In genomic region chr9:82799300-82799699, GRCh38 we compare ENCODE assay signal across 27 cellular contexts.
DNase-seq lines count a peak whose midpoint lies in the region; ATAC-seq and TF ChIP-seq lines count a peak whose summit lies in the region.
"Had no signal": no experiment of that assay in that cellular context is flagged by ENCODE, and none has a peak within 500 bp of the region (broad histone marks: within the 10 kb centered on the region; RNA-seq: fewer than 3 reads in every experiment).

No MANE protein-coding gene starts in this region.

- H3K9me3 ChIP-seq in Loucy (ENCODE audit: insufficient read depth, low read depth, low read length), result no peaks in the 10 kb centered on the region; the same call in 1 of the 2 replicates
- no peaks in the 10 kb centered on the region for H3K9me3 ChIP-seq in CD8-positive, alpha-beta T cell (ENCODE audit: low read length)
- no peaks in the 10 kb centered on the region for H3K9me3 ChIP-seq in trophoblast cell (ENCODE audit: insufficient read depth, low read depth, low read length)
- H3K9me3 ChIP-seq: HAP-1, MG63, SJSA1 had no signal

- no peak overlapping the region for H4K91ac ChIP-seq in trophoblast cell (ENCODE audit: low read depth, low read length)

- H4K20me1 ChIP-seq in Loucy (ENCODE audit: insufficient read depth, low read length, poor library complexity, severe bottlenecking), result no peaks in the 10 kb centered on the region

- 0 out of 2 replicates have a peak, but pooled peaks have one; percentile 39 for TF ChIP-seq CTCF in Loucy (conservative IDR thresholded peaks at IDR 0.05; ENCODE audit: low read length)
- no peak for TF ChIP-seq CTCF in choroid plexus epithelial cell (conservative IDR thresholded peaks at IDR 0.05; ENCODE audit: low read depth, low read length)
- no peak for TF ChIP-seq CTCF in CD8-positive, alpha-beta T cell (IDR thresholded peaks at IDR 0.05)

- H4K8ac ChIP-seq in trophoblast cell (ENCODE audit: low read depth, low read length), result no peak overlapping the region

- no peak overlapping the region for H3K4me3 ChIP-seq in Loucy (ENCODE audit: low read length, poor library complexity, severe bottlenecking)
- H3K4me3 ChIP-seq in choroid plexus epithelial cell (ENCODE audit: low read depth, low read length), result no peak overlapping the region
- no peak overlapping the region for H3K4me3 ChIP-seq in CD8-positive, alpha-beta T cell (ENCODE audit: low read depth, low read length)
- H3K4me3 ChIP-seq in trophoblast cell (ENCODE audit: low read depth, low read length), result no peak overlapping the region
- H3K4me3 ChIP-seq: GM23248, HAP-1, K562, MG63, PC-9, SJSA1 had no signal

- H3K14ac ChIP-seq in trophoblast cell (ENCODE audit: low read length), result no peak overlapping the region

- no peaks in the 10 kb centered on the region for H3K9me2 ChIP-seq in Loucy (replicated peaks; ENCODE audit: low read depth, low read length)

- H3K27ac Mint-ChIP-seq in CD8-positive, alpha-beta T cell, result no peak overlapping the region
- H3K27ac Mint-ChIP-seq: CD8-positive, alpha-beta memory T cell; T-cell had no signal

- H3K27ac ChIP-seq in CD8-positive, alpha-beta T cell (ENCODE audit: low read depth, low read length), result no peak overlapping the region
- H3K27ac ChIP-seq in trophoblast cell (ENCODE audit: low read depth, low read length), result no peak overlapping the region
- H3K27ac ChIP-seq: C4-2B, GM23248, PC-9, SJSA1 had no signal

- H3K27me3 ChIP-seq in Loucy (ENCODE audit: insufficient read depth, low read length, poor library complexity, severe bottlenecking) (no peaks in the 10 kb centered on the region), trophoblast cell (ENCODE audit: insufficient read depth, low read length) (no peaks in the 10 kb centered on the region)
- no peaks in the 10 kb centered on the region for H3K27me3 ChIP-seq in CD8-positive, alpha-beta T cell (ENCODE audit: insufficient read depth, low read length)
- H3K27me3 ChIP-seq: MG63, SJSA1 had no signal

- intact Hi-C loops in CD8-positive, alpha-beta T cell (cut with DNase I, micrococcal nuclease), result no loop called here

- no peak overlapping the region for H3K4me2 ChIP-seq in Loucy (ENCODE audit: low read depth, low read length, poor library complexity, severe bottlenecking)
- no peak overlapping the region for H3K4me2 ChIP-seq in trophoblast cell (ENCODE audit: low read length)
- H3K4me2 ChIP-seq: PC-9 had no signal

- no peaks in the 10 kb centered on the region for H3K36me3 Mint-ChIP-seq in CD8-positive, alpha-beta T cell
- H3K36me3 Mint-ChIP-seq: CD8-positive, alpha-beta memory T cell; T-cell had no signal

- no peak overlapping the region for H3K18ac ChIP-seq in trophoblast cell (ENCODE audit: low read length)

- CTCF ChIA-PET in CD8-positive, alpha-beta T cell (lab: Charles Lee), result no interaction called here

- no peak overlapping the region for H2BK5ac ChIP-seq in trophoblast cell (ENCODE audit: low read depth, low read length, poor library complexity)

- peaks cover 6% of the 10 kb centered on the region for H3K9me3 Mint-ChIP-seq in CD8-positive, alpha-beta T cell

- H2AK5ac ChIP-seq in trophoblast cell (ENCODE audit: low read length), result no peak overlapping the region

- POLR2A ChIA-PET in CD8-positive, alpha-beta T cell (lab: Charles Lee), result no interaction called here

- no peaks in the 10 kb centered on the region for H3K36me3 ChIP-seq in Loucy (ENCODE audit: insufficient read depth, low read length)
- no peaks in the 10 kb centered on the region for H3K36me3 ChIP-seq in CD8-positive, alpha-beta T cell (ENCODE audit: insufficient read depth, low read length)
- H3K36me3 ChIP-seq in trophoblast cell (ENCODE audit: control insufficient read depth in 1 of 2, insufficient read depth in 2 of 2, low read length in 2 of 2), result no peaks in the 10 kb centered on the region
- H3K36me3 ChIP-seq: HAP-1, MG63, SJSA1 had no signal

- no peak overlapping the region for H4K12ac ChIP-seq in trophoblast cell (ENCODE audit: low read depth, low read length)

- no peaks in the 10 kb centered on the region for H3K79me2 ChIP-seq in Loucy (ENCODE audit: insufficient read depth, low read length)
- H3K79me2 ChIP-seq in trophoblast cell (ENCODE audit: control insufficient read depth, insufficient read depth, low read length, poor library complexity), result no peaks in the 10 kb centered on the region

- no peak overlapping the region for H2BK12ac ChIP-seq in trophoblast cell (ENCODE audit: low read length)

- H3K9ac ChIP-seq in Loucy (ENCODE audit: low read depth, low read length, poor library complexity, severe bottlenecking) (no peak overlapping the region), trophoblast cell (ENCODE audit: low read length) (no peak overlapping the region)
- H3K9ac ChIP-seq: GM23248 had no signal

- H3K23ac ChIP-seq in trophoblast cell (ENCODE audit: low read length), result no peak overlapping the region

- no peak overlapping the region for H2BK120ac ChIP-seq in trophoblast cell (ENCODE audit: insufficient read depth, low read length, poor library complexity)

- H3K79me1 ChIP-seq in trophoblast cell (ENCODE audit: low read length), result no peaks in the 10 kb centered on the region

- DNase-seq in COLO829 (ENCODE audit: low spot score) (peak; percentile 36), choroid plexus epithelial cell (ENCODE audit: low read depth) (peak; percentile 3), iris pigment epithelial cell (ENCODE audit: low read depth) (peak; percentile 6), trophoblast cell (no peak)
- DNase-seq in CD8-positive, alpha-beta T cell, result no peak
- DNase-seq: Calu3; CD8-positive, alpha-beta memory T cell; DMS153; DND-41; GM23248; Kasumi-1; MG63; NCI-H1105 treated with DMSO at 0.1 percent for 48 hours; NCI-H2029; NCI-H446 treated with DMSO at 0.1 percent for 48 hours; NCI-H526; NCI-H82; NK-92 treated with Interleukin-12 subunit alpha and Interleukin-12 subunit beta, amount 100 ng/mL, for 24 hours; PC-9; T-cell had no signal

- H3K4me1 ChIP-seq in Loucy (ENCODE audit: insufficient read depth, low read length, poor library complexity, severe bottlenecking), result peaks cover 17% of the 10 kb centered on the region
- H3K4me1 ChIP-seq in CD8-positive, alpha-beta T cell (ENCODE audit: insufficient read depth, low read length), result no peaks in the 10 kb centered on the region
- no peaks in the 10 kb centered on the region for H3K4me1 ChIP-seq in trophoblast cell (ENCODE audit: control insufficient read depth in 1 of 2, insufficient read depth in 2 of 2, low read length in 2 of 2)
- H3K4me1 ChIP-seq: HAP-1 had no signal

- no peak overlapping the region for H3K4ac ChIP-seq in trophoblast cell (ENCODE audit: low read depth, low read length)

- H3F3A ChIP-seq in Loucy (ENCODE audit: low read depth), result no peaks in the 10 kb centered on the region

- no peaks in the 10 kb centered on the region for H3K4me1 Mint-ChIP-seq in CD8-positive, alpha-beta T cell (ENCODE audit: low read depth)
- H3K4me1 Mint-ChIP-seq: CD8-positive, alpha-beta memory T cell; T-cell had no signal

- H2AFZ ChIP-seq in Loucy (ENCODE audit: low read length) (no peak overlapping the region), trophoblast cell (ENCODE audit: insufficient read depth, low read length, poor library complexity) (no peak overlapping the region)
- H2AFZ ChIP-seq: GM23248, PC-9 had no signal

- no CpG with 5 or more reads among the region's 4 CpGs for WGBS in trophoblast cell (ENCODE audit: extremely low coverage, insufficient coverage, insufficient read length)

- ATAC-seq in CD8-positive, alpha-beta T cell, result no peak
- no peak for ATAC-seq in HG03469 (IDR thresholded peaks at IDR 0.05; ENCODE audit: unreplicated experiment)
- ATAC-seq: K562, Right ventricle myocardium inferior, T-cell had no signal

- no peaks in the 10 kb centered on the region for H3K27me3 Mint-ChIP-seq in CD8-positive, alpha-beta T cell (ENCODE audit: low read depth)
- H3K27me3 Mint-ChIP-seq: CD8-positive, alpha-beta memory T cell; T-cell had no signal

- no peak overlapping the region for H3K4me3 Mint-ChIP-seq in CD8-positive, alpha-beta T cell
- H3K4me3 Mint-ChIP-seq: CD8-positive, alpha-beta memory T cell; T-cell had no signal

Comparison
In these comparisons a context has a peak if more than half of its experiments do, and no peak if none do; other contexts are left out.
1. DNase-seq: peak in COLO829 (single experiment), choroid plexus epithelial cell (single experiment) and iris pigment epithelial cell (single experiment); none in CD8-positive, alpha-beta T cell (0 of 7) and trophoblast cell (0 of 2).